22 cellular contexts compared by ENCODE assay signal in genomic region chr4:138869165-138869564, GRCh38.
"Had no signal": no experiment of that assay in that cellular context is flagged by ENCODE, and none has a peak within 500 bp of the region (broad histone marks: within the 10 kb centered on the region; RNA-seq: fewer than 3 reads in every experiment).

No MANE protein-coding gene starts in this region.

- H3K4me3 Mint-ChIP-seq: activated CD4-positive, alpha-beta memory T cell treated with anti-CD3 and anti-CD28 coated beads, Interleukin-2, amount 10 ng/mL, durations not matched to agents 7 days and 5 days; activated CD4-positive, alpha-beta T cell treated with anti-CD3 and anti-CD28 coated beads for 36 hours; activated naive CD4-positive, alpha-beta T cell treated with anti-CD3 and anti-CD28 coated beads for 36 hours; activated naive CD8-positive, alpha-beta T cell; activated T-helper 17 cell treated with anti-CD3 and anti-CD28 coated beads, Interleukin-2, amount 50 U/mL, for 72 hours had no signal

- H3K27me3 ChIP-seq: brain microvascular endothelial cell, cardiac muscle cell had no signal

- H3K4me3 ChIP-seq: cardiac muscle cell had no signal

- H3K27ac ChIP-seq: brain microvascular endothelial cell, cardiac muscle cell, WERI-Rb-1 had no signal

- H3K4me1 Mint-ChIP-seq: activated CD4-positive, alpha-beta memory T cell treated with anti-CD3 and anti-CD28 coated beads, Interleukin-2, amount 10 ng/mL, durations not matched to agents 7 days and 5 days; activated CD4-positive, alpha-beta T cell treated with anti-CD3 and anti-CD28 coated beads for 36 hours; activated T-helper 17 cell treated with anti-CD3 and anti-CD28 coated beads, Interleukin-2, amount 50 U/mL, for 72 hours had no signal

- H3K36me3 Mint-ChIP-seq: activated naive CD8-positive, alpha-beta T cell had no signal

- DNase-seq: activated CD4-positive, alpha-beta memory T cell treated with anti-CD3 and anti-CD28 coated beads, Interleukin-2, amount 10 ng/mL, durations not matched to agents 7 days and 5 days; activated CD4-positive, alpha-beta T cell treated with anti-CD3 and anti-CD28 coated beads for 36 hours; activated CD4-positive, alpha-beta T cell treated with anti-CD3 and anti-CD28 coated beads, Interleukin-2, amount 50 U/mL, for 1 hour; activated gamma-delta T cell; activated naive CD4-positive, alpha-beta T cell treated with anti-CD3 and anti-CD28 coated beads for 36 hours; activated T-cell treated with anti-CD3 and anti-CD28 coated beads for 4 hours; activated T-cell treated with anti-CD3 and anti-CD28 coated beads, Interleukin-2, amount 50 U/mL, for 48 hours; amygdala; brain microvascular endothelial cell; Kasumi-1; NCI-H2171; NCI-H2227 treated with DMSO at 0.1 percent for 48 hours; NCI-H524 treated with DMSO at 0.1 percent for 48 hours; NCI-H748 treated with DMSO at 0.1 percent for 48 hours; NK-92 treated with Interleukin-12 subunit alpha and Interleukin-12 subunit beta, amount 100 ng/mL, for 24 hours; PC-3; SHP77 treated with DMSO at 0.1 percent for 48 hours; T-helper 1 cell; WERI-Rb-1 had no signal

- H3K36me3 ChIP-seq: brain microvascular endothelial cell, cardiac muscle cell, WERI-Rb-1 had no signal

- H3K9me3 Mint-ChIP-seq: activated CD4-positive, alpha-beta memory T cell treated with anti-CD3 and anti-CD28 coated beads, Interleukin-2, amount 10 ng/mL, durations not matched to agents 7 days and 5 days; activated naive CD4-positive, alpha-beta T cell treated with anti-CD3 and anti-CD28 coated beads for 36 hours; activated T-helper 17 cell treated with anti-CD3 and anti-CD28 coated beads, Interleukin-2, amount 50 U/mL, for 72 hours had no signal

- H3K27ac Mint-ChIP-seq: activated CD4-positive, alpha-beta memory T cell treated with anti-CD3 and anti-CD28 coated beads, Interleukin-2, amount 10 ng/mL, durations not matched to agents 7 days and 5 days; activated CD4-positive, alpha-beta T cell treated with anti-CD3 and anti-CD28 coated beads for 36 hours; activated naive CD4-positive, alpha-beta T cell treated with anti-CD3 and anti-CD28 coated beads for 36 hours; activated naive CD8-positive, alpha-beta T cell; activated T-helper 17 cell treated with anti-CD3 and anti-CD28 coated beads, Interleukin-2, amount 50 U/mL, for 72 hours had no signal
